17 cellular contexts compared by ENCODE assay signal in the genomic region with DNA sequence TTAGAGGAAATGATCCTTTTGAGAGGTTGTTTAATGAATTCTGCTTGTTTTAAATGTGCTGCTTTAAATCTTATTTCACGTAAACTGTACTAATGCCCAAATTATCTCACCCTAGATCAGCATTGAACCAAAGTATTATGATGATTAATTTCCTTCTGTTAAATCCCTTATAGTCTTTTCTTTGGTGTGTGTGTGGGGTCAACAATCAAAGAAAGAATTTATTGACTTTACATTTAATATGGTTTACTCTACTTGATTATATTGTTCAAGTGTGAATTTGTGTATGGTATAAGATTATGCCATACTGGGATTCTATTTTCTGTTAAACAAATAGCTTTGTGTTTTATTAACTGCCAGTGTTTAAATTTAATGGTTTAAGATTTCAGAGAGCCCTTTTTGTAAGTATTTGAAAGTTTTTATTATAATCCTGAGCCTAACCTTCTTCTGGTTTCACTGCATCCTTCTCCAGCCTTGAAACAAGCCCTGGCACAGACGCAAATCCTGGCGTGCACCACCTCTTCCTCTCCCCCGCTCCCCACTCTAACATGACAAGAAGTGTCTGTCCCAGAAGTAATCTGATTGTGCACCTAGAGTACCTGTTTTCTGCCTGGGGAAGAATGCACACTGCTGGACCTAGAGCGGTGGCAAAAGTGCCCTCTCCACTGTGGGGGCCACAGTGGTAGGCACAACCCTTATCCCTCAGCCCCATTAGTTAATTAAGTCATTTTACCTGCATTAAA.
DNase-seq lines count a peak whose midpoint lies in the region; ATAC-seq and TF ChIP-seq lines count a peak whose summit lies in the region.
"Had no signal": no experiment of that assay in that cellular context is flagged by ENCODE, and none has a peak within 500 bp of the region (broad histone marks: within the 10 kb centered on the region; RNA-seq: fewer than 3 reads in every experiment).

No MANE protein-coding gene starts in this region.

- no peak for TF ChIP-seq POLR2A in testis (IDR thresholded peaks at IDR 0.05)

- peaks cover 70% of the 10 kb centered on the region for H3K4me1 Mint-ChIP-seq in activated T-cell treated with anti-CD3 and anti-CD28 coated beads, Interleukin-2, amount 50 U/mL, for 24 hours (ENCODE audit: low read depth)

- no peaks in the 10 kb centered on the region for H3K36me3 ChIP-seq in testis (ENCODE audit: low read depth, missing control alignments)
- H3K36me3 ChIP-seq: gastroesophageal sphincter had no signal

- TF ChIP-seq CTCF in LNCaP clone FGC (IDR thresholded peaks at IDR 0.05; ENCODE audit: control insufficient read depth, extremely low read depth, insufficient read depth) (no peak), testis (IDR thresholded peaks at IDR 0.05) (no peak)

- no peaks in the 10 kb centered on the region for H3K27me3 Mint-ChIP-seq in activated T-cell treated with anti-CD3 and anti-CD28 coated beads, Interleukin-2, amount 50 U/mL, for 24 hours
- H3K27me3 Mint-ChIP-seq: naive B cell, progenitor cell of endocrine pancreas had no signal

- H3K27ac Mint-ChIP-seq in activated T-cell treated with anti-CD3 and anti-CD28 coated beads, Interleukin-2, amount 50 U/mL, for 24 hours, result peak overlapping the region; percentile 91
- H3K27ac Mint-ChIP-seq: progenitor cell of endocrine pancreas had no signal

- no peak for DNase-seq in activated T-cell treated with anti-CD3 and anti-CD28 coated beads, Interleukin-2, amount 50 U/mL, for 24 hours
- DNase-seq in activated T-cell treated with anti-CD3 and anti-CD28 coated beads, Interleukin-2, amount 50 U/mL, for 1 hour, result no peak
- DNase-seq in LNCaP clone FGC (ENCODE audit: low read depth), result peak; percentile 22
- DNase-seq in dermis blood vessel endothelial cell, result peak; percentile 10
- peak; percentile 57 for DNase-seq in testis
- no peak for DNase-seq in NCI-H2107 treated with DMSO at 0.1 percent for 48 hours (lab: John Stamatoyannopoulos, UW; ENCODE audit: unreplicated experiment)
- DNase-seq: amniotic stem cell; naive B cell; NCI-H2029; NCI-H524; stimulated activated CD4-positive, alpha-beta T cell treated with anti-CD3 and anti-CD28 coated beads, Interleukin-12 subunit alpha, Interleukin-12 subunit beta, amount 100 ng/mL, for 4 hours; stimulated activated naive CD8-positive, alpha-beta T cell treated with anti-CD3 and anti-CD28 coated beads, Interleukin-15, Interleukin-2, amounts not matched to agents 100 U/mL and 50 U/mL, for 24 hours; SW 1271 had no signal

- H3K4me3 ChIP-seq in LNCaP clone FGC (ENCODE audit: low read depth, low read length) (no peak overlapping the region), testis (no peak overlapping the region)
- H3K4me3 ChIP-seq: gastroesophageal sphincter had no signal

- 49 to 61% methylated on average over 5 of the region's 5 CpGs for WGBS in testis, 2 donors

- peaks cover 36% of the 10 kb centered on the region for H3K4me1 ChIP-seq in testis

- H3K27me3 ChIP-seq in testis, result no peaks in the 10 kb centered on the region
- H3K27me3 ChIP-seq: gastroesophageal sphincter had no signal

- H3K4me3 Mint-ChIP-seq in activated T-cell treated with anti-CD3 and anti-CD28 coated beads, Interleukin-2, amount 50 U/mL, for 24 hours, result no peak overlapping the region

- H3K27ac ChIP-seq in testis, result peak overlapping the region; percentile 29 to 31

- peaks cover 2% of the 10 kb centered on the region for H3K36me3 Mint-ChIP-seq in activated T-cell treated with anti-CD3 and anti-CD28 coated beads, Interleukin-2, amount 50 U/mL, for 24 hours (ENCODE audit: low read depth)

- ATAC-seq in GM19328 (IDR thresholded peaks at IDR 0.05; ENCODE audit: unreplicated experiment) (no peak), HG03097 (IDR thresholded peaks at IDR 0.05; ENCODE audit: low FRiP score, unreplicated experiment) (no peak)
- ATAC-seq: gastroesophageal sphincter; stimulated activated naive CD8-positive, alpha-beta T cell treated with anti-CD3 and anti-CD28 coated beads, Interleukin-15, Interleukin-2, amounts not matched to agents 100 U/mL and 50 U/mL, for 24 hours had no signal

- peaks cover 2% of the 10 kb centered on the region for H3K9me3 Mint-ChIP-seq in activated T-cell treated with anti-CD3 and anti-CD28 coated beads, Interleukin-2, amount 50 U/mL, for 24 hours
- H3K9me3 Mint-ChIP-seq: naive B cell had no signal

- intact Hi-C loops in testis (cut with DNase I; ENCODE audit: low total_unique reads), result no loop called here

- H3K9me3 ChIP-seq in testis, result no peaks in the 10 kb centered on the region
- H3K9me3 ChIP-seq: gastroesophageal sphincter had no signal

Comparison
In these comparisons a context has a peak if more than half of its experiments do, and no peak if none do; other contexts are left out.
1. DNase-seq: peak in LNCaP clone FGC (single experiment), dermis blood vessel endothelial cell (single experiment) and testis (single experiment); none in activated T-cell treated with anti-CD3 and anti-CD28 coated beads, Interleukin-2, amount 50 U/mL, for 24 hours (single experiment), activated T-cell treated with anti-CD3 and anti-CD28 coated beads, Interleukin-2, amount 50 U/mL, for 1 hour (single experiment) and NCI-H2107 treated with DMSO at 0.1 percent for 48 hours (single experiment).